1 cellular context compared by ENCODE assay signal in the genomic region with DNA sequence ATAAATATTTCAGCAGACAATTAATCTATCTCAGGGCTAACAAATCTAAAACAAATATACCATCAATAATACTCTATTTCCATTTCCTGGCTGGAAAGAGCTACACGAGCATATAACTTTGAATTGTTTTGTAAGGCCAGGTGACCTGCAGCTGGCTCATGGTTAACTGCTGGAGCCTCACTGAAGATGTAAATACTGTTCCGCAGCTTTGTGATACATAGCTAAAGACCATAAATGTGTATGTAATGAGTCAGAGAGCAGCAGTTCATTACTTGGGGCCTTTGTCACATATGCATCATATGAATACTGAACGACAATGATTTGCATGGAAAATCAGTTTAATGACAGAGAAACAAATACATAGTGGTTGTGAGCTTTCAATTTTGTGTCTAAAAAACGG.
TF ChIP-seq lines count a peak whose summit lies in the region.

No MANE protein-coding gene starts in this region.

TF ChIP-seq in WTC11, 78 proteins besides CTCF, POLR2A, EP300 and RAD21 (continued from another document):
- TF ChIP-seq, protein P1, sequence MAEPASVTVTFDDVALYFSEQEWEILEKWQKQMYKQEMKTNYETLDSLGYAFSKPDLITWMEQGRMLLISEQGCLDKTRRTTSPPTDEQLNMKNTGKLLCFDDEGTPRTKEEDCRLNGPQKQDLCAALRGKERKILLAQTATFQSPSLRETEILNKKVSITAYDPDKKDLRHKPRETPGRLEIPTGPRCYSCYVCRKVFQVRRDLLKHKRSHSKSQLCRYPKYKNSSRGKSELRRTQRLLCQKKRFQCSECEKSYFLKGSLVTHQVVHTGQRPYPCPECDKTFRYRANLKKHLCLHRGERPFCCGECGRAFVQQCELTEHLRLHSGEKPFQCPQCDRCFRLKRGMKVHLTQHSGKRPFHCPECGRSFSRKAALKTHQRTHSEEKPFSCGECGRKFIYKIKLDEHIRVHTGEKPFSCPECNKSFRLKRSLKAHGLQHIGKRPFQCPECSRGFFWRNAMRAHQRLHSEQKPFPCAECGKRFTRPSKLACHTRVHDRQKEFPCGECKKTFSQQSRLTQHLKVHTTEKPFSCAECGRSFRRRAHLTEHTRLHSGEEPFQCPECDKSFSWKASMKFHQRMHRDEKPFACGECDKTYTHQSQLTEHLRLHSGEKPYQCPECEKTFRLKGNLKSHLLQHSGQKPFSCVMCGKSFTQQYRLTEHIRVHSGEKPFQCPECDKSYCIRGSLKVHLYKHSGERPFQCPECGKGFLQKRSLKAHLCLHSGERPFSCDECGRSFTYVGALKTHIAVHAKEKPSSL (CRISPR knock-in tag; conservative IDR thresholded peaks at IDR 0.05), result no peak
- TF ChIP-seq, protein P2, sequence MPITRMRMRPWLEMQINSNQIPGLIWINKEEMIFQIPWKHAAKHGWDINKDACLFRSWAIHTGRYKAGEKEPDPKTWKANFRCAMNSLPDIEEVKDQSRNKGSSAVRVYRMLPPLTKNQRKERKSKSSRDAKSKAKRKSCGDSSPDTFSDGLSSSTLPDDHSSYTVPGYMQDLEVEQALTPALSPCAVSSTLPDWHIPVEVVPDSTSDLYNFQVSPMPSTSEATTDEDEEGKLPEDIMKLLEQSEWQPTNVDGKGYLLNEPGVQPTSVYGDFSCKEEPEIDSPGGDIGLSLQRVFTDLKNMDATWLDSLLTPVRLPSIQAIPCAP (CRISPR knock-in tag; IDR thresholded peaks at IDR 0.05), result no peak
- no peak for TF ChIP-seq OVOL2 (CRISPR knock-in tag; IDR thresholded peaks at IDR 0.05; ENCODE audit: borderline replicate concordance)
